In genomic region chrX:64536740-64537139, GRCh38 we compare ENCODE assay signal across 12 cellular contexts.
DNase-seq lines count a peak whose midpoint lies in the region; ATAC-seq and TF ChIP-seq lines count a peak whose summit lies in the region.
"Had no signal": no experiment of that assay in that cellular context is flagged by ENCODE, and none has a peak within 500 bp of the region (broad histone marks: within the 10 kb centered on the region; RNA-seq: fewer than 3 reads in every experiment).

No MANE protein-coding gene starts in this region.

- no peak overlapping the region for H3K4me3 ChIP-seq in epithelial cell of esophagus (ENCODE audit: low read length)
- H3K4me3 ChIP-seq: BLaER1 treated with 17β-estradiol and CSF1 and Interleukin-3, amounts not matched to agents 10 nM and 100 nM; GM23338 had no signal

- no peak for ATAC-seq in activated CD4-positive, CD25-positive, alpha-beta regulatory T cell treated with anti-CD3 and anti-CD28 coated beads, Interleukin-2, amount 50 U/mL, for 24 hours
- ATAC-seq: CD8-positive, alpha-beta T cell; GM23338; HepG2 had no signal

- in situ Hi-C loops in KBM-7 (cut with MboI; ENCODE audit: low pct_unique_long_range_greater_than_20kb, low sequenced_read_pairs): no loop called here

- TF ChIP-seq CTCF in epithelial cell of esophagus (IDR thresholded peaks at IDR 0.05; ENCODE audit: insufficient read depth, low read depth, low read length, missing control alignments): no peak

- peak; percentile 3 for DNase-seq in KBM-7
- DNase-seq in OCI-M1 (lab: John Stamatoyannopoulos, UW): peak; percentile 10
- DNase-seq in epithelial cell of esophagus (ENCODE audit: low read depth): peak; percentile 27
- DNase-seq in cerebellar nuclear complex (lab: John Stamatoyannopoulos, UW): no peak
- DNase-seq in ureter (ENCODE audit: low spot score): no peak
- DNase-seq: Calu3; CD8-positive, alpha-beta T cell; HCEC 1CT had no signal

Comparison
In these comparisons a context has a peak if more than half of its experiments do, and no peak if none do; other contexts are left out.
1. DNase-seq: peak in KBM-7 (single experiment), OCI-M1 (single experiment) and epithelial cell of esophagus (single experiment); none in cerebellar nuclear complex (0 of 2) and ureter (single experiment).